ENCODE assay signal across 23 cellular contexts in genomic region chr6:138241893-138242292, GRCh38. TPM values are rescaled to one million over a fixed set of nuclear protein-coding genes. Genes with fewer than 3 reads are reported as not detected.
"Had no signal": no experiment of that assay in that cellular context is flagged by ENCODE, and none has a peak within 500 bp of the region (broad histone marks: within the 10 kb centered on the region; RNA-seq: fewer than 3 reads in every experiment).

No MANE protein-coding gene starts in this region.

- H3K36me3 ChIP-seq: MG63 had no signal

- H3K27ac Mint-ChIP-seq: T-cell had no signal

- H3K4me3 ChIP-seq: MG63 had no signal

- ATAC-seq: T-cell had no signal

- H3K4me2 ChIP-seq: KMS-11, SK-N-SH had no signal

- H3K4me3 Mint-ChIP-seq: T-cell had no signal

- H3K9ac ChIP-seq: KMS-11, SK-N-SH had no signal

- H3K27ac ChIP-seq: KMS-11 had no signal

- H3K9me3 Mint-ChIP-seq: T-cell had no signal

- DNase-seq: IMR-90, MG63, NCI-H1092, NCI-H1105 treated with DMSO at 0.1 percent for 48 hours, NCI-H1436, NCI-H187, NCI-H2029, NCI-H2081 treated with DMSO at 0.1 percent for 48 hours, NCI-H226, NCI-H446, NCI-H510A, NCI-H524 treated with DMSO at 0.1 percent for 48 hours, NCI-H774, Right ventricle myocardium superior, RPMI8226, SIG-M5, SK-N-SH, SW 1271, T-cell had no signal

- H3K36me3 Mint-ChIP-seq: T-cell had no signal

- H3K27me3 ChIP-seq: MG63 had no signal

- H3K9me3 ChIP-seq: MG63, SK-N-SH had no signal

- H3K4me1 Mint-ChIP-seq: T-cell had no signal

- H3K9me2 ChIP-seq: SK-N-SH had no signal

RNA-seq across cellular contexts. Expression of gene PBOV1, which starts 23.6 kb away (rescaled TPM):
- total RNA-seq: HT-29, IMR-90, LHCN-M2, Right ventricle myocardium superior, SK-MEL-5, T-cell had no signal
- polyA plus RNA-seq: IMR-90, SK-N-SH had no signal
